Comparison of ENCODE assay signal across 12 cellular contexts in the genomic region with DNA sequence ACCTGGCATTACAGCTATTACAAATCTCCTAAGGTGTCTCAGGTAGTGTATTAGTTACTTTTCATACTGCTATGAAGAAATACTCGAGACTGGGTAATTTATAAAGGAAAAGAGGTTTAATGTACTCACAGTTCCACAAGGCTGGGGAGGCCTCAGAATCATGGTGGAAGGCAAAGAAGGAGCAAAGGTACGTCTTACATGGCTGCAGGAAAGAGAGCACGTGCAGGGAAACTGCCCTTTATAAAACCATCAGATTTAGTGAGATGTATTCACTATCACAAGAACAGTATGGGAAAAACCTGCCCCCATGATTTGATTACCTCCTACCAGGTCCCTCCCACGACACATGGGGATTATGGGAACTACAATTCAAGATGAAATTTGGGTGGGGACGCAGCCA. TPM values are rescaled to one million over a fixed set of nuclear protein-coding genes. Genes with fewer than 3 reads are reported as not detected.
"Had no signal": no experiment of that assay in that cellular context is flagged by ENCODE, and none has a peak within 500 bp of the region (broad histone marks: within the 10 kb centered on the region; RNA-seq: fewer than 3 reads in every experiment).

No MANE protein-coding gene starts in this region.

RNA-seq across cellular contexts. Expression of a gene that starts 7.0 kb away (rescaled TPM):
- total RNA-seq: kidney epithelial cell, left ventricle myocardium inferior, left ventricle myocardium superior, lower leg skin, mucosa of gallbladder, myocyte had no signal
- polyA plus RNA-seq: immature natural killer cell; lung; mammary epithelial cell; naive thymus-derived CD4-positive, alpha-beta T cell had no signal

RNA-seq across cellular contexts. Expression of a gene that starts 34.1 kb away (rescaled TPM):
- total RNA-seq: lower leg skin, lung microvascular endothelial cell, myocyte had no signal
- polyA plus RNA-seq: keratinocyte had no signal
